Comparison of ENCODE assay signal across 19 cellular contexts in genomic region chr20:2130668-2131067, GRCh38. TPM values are rescaled to one million over a fixed set of nuclear protein-coding genes. Genes with fewer than 3 reads are reported as not detected.
DNase-seq lines count a peak whose midpoint lies in the region; ATAC-seq, FAIRE-seq and TF ChIP-seq lines count a peak whose summit lies in the region.
"Had no signal": no experiment of that assay in that cellular context is flagged by ENCODE, and none has a peak within 500 bp of the region (broad histone marks: within the 10 kb centered on the region; RNA-seq: fewer than 3 reads in every experiment).

No MANE protein-coding gene starts in this region.

- H3K27me3 ChIP-seq in HepG2 (ENCODE audit: control insufficient read depth in 1 of 2, insufficient read depth in 2 of 2, low read length in 2 of 2), result no peaks in the 10 kb centered on the region
- no peaks in the 10 kb centered on the region for H3K27me3 ChIP-seq in right lobe of liver
- H3K27me3 ChIP-seq in astrocyte (ENCODE audit: insufficient read depth, low read length), result no peaks in the 10 kb centered on the region
- H3K27me3 ChIP-seq in neural progenitor cell, result no peaks in the 10 kb centered on the region

- TF ChIP-seq EP300 in HepG2 (IDR thresholded peaks at IDR 0.05; ENCODE audit: low read depth in 2 of 2, low read length in 2 of 2) (no peak), HepG2 (CRISPR knock-in tag; IDR thresholded peaks at IDR 0.05; ENCODE audit: borderline replicate concordance) (no peak)

- POLR2A ChIA-PET in HepG2 (lab: Yijun Ruan, JAX), result no interaction called here

- ATAC-seq in HepG2 (no peak), right lobe of liver (no peak), HG03342 (IDR thresholded peaks at IDR 0.05; ENCODE audit: unreplicated experiment) (no peak)
- ATAC-seq: naive thymus-derived CD8-positive, alpha-beta T cell; Right ventricle myocardium inferior had no signal

- H3F3A ChIP-seq in neural progenitor cell (ENCODE audit: low read depth), result peaks cover 6% of the 10 kb centered on the region

- H2AFZ ChIP-seq in HepG2 (ENCODE audit: low read length) (no peak overlapping the region), astrocyte (ENCODE audit: low read depth, low read length) (no peak overlapping the region), neural progenitor cell (replicated peaks) (no peak overlapping the region)

- H3K4me3 ChIP-seq in HepG2 (replicated peaks in 1 of 3; ENCODE audit: insufficient read depth in 1 of 3, low read depth in 2 of 3, low read length in 3 of 3), result no peak overlapping the region
- H3K4me3 ChIP-seq in right lobe of liver, result no peak overlapping the region
- H3K4me3 ChIP-seq in astrocyte (ENCODE audit: insufficient read depth, low read depth, low read length), result no peak overlapping the region
- no peak overlapping the region for H3K4me3 ChIP-seq in neural progenitor cell
- H3K4me3 ChIP-seq: coronary artery had no signal

- 98% methylated on average over 9 of the region's 9 CpGs for WGBS in HepG2 (ENCODE audit: low lambda C conversion rate)
- WGBS in right lobe of liver (ENCODE audit: insufficient coverage, low coverage, low lambda C conversion rate, missing lambda C conversion rate), result 100% methylated on average over 3 of the region's 9 CpGs

- no TSS peak for BruUV-seq in HepG2 (replicated peaks; lab: Mats Ljungman, UMichigan)

- H3K4me1 Mint-ChIP-seq in astrocyte (ENCODE audit: low read depth, unreplicated experiment), result peaks cover 47% of the 10 kb centered on the region
- peaks cover 42% of the 10 kb centered on the region for H3K4me1 Mint-ChIP-seq in neural progenitor cell

- TF ChIP-seq POLR2A in HepG2 (IDR thresholded peaks at IDR 0.05; ENCODE audit: insufficient read depth in 1 of 2, low read depth in 2 of 2, low read length in 2 of 2), result no peak
- TF ChIP-seq POLR2A in right lobe of liver (IDR thresholded peaks at IDR 0.05), result no peak

- in situ Hi-C loops in HepG2 (cut with HindIII; ENCODE audit: extremely low pct_ligation_motif_present, low pct_unique_long_range_greater_than_20kb), result no loop called here

- no peak overlapping the region for H3K4me2 ChIP-seq in HepG2 (ENCODE audit: low read depth, low read length)
- peak overlapping the region; percentile 60 for H3K4me2 ChIP-seq in astrocyte (ENCODE audit: low read length)
- no peak overlapping the region for H3K4me2 ChIP-seq in neural progenitor cell

- H3K9ac ChIP-seq in HepG2 (ENCODE audit: insufficient read depth, low read depth, low read length) (no peak overlapping the region), astrocyte (ENCODE audit: low read length) (peak overlapping the region; percentile 13), neural progenitor cell (no peak overlapping the region)

- H3K9me3 ChIP-seq in HepG2 (ENCODE audit: low read length), result no peaks in the 10 kb centered on the region
- H3K9me3 ChIP-seq in right lobe of liver, result no peaks in the 10 kb centered on the region
- H3K9me3 ChIP-seq in astrocyte (ENCODE audit: insufficient read depth, low read depth, low read length), result no peaks in the 10 kb centered on the region
- H3K9me3 ChIP-seq in neural progenitor cell (ENCODE audit: low read depth), result no peaks in the 10 kb centered on the region

- H3K9me3 Mint-ChIP-seq in astrocyte (ENCODE audit: unreplicated experiment) (no peaks in the 10 kb centered on the region), neural progenitor cell (no peaks in the 10 kb centered on the region)
- H3K9me3 Mint-ChIP-seq: naive thymus-derived CD8-positive, alpha-beta T cell had no signal

- TF ChIP-seq CTCF in HepG2 (CRISPR knock-in tag; IDR thresholded peaks at IDR 0.05) (no peak), right lobe of liver (IDR thresholded peaks at IDR 0.05) (no peak), astrocyte (IDR thresholded peaks at IDR 0.05; ENCODE audit: insufficient read depth, low read depth, low read length) (no peak), neural progenitor cell (IDR thresholded peaks at IDR 0.05) (no peak)

- H3K27ac Mint-ChIP-seq in astrocyte (ENCODE audit: unreplicated experiment) (no peak overlapping the region), neural progenitor cell (no peak overlapping the region)

- CTCF ChIA-PET in HepG2 (lab: Yijun Ruan, JAX; ENCODE audit: low intra/inter-chr PET ratio, low total read pairs), result no interaction called here

- H3K36me3 ChIP-seq in HepG2 (replicated peaks in 1 of 2; ENCODE audit: control insufficient read depth in 1 of 2, insufficient read depth in 2 of 2, low read length in 2 of 2), result peaks cover 30 to 66% of the 10 kb centered on the region in 2 experiments
- H3K36me3 ChIP-seq in right lobe of liver, result no peaks in the 10 kb centered on the region
- H3K36me3 ChIP-seq in astrocyte (ENCODE audit: insufficient read depth, low read length), result no peaks in the 10 kb centered on the region
- no peaks in the 10 kb centered on the region for H3K36me3 ChIP-seq in neural progenitor cell

- intact Hi-C loops in HepG2 (cut with micrococcal nuclease; ENCODE audit: unreplicated experiment), result no loop called here
- intact Hi-C loops in right lobe of liver (cut with DNase I), result no loop called here

- no peak for DNase-seq in HepG2 (ENCODE audit: low spot score)
- DNase-seq in right lobe of liver, result no peak
- DNase-seq in astrocyte (ENCODE audit: low read depth), result no peak
- peak; percentile 27 for DNase-seq in neural progenitor cell (ENCODE audit: low spot score)
- no peak for DNase-seq in H4 (ENCODE audit: low spot score)
- DNase-seq in amygdala (lab: John Stamatoyannopoulos, UW), result no peak
- no peak for DNase-seq in NCI-H82 treated with DMSO at 0.1 percent for 48 hours (lab: John Stamatoyannopoulos, UW; ENCODE audit: unreplicated experiment)
- DNase-seq: activated CD8-positive, alpha-beta memory T cell treated with anti-CD3 and anti-CD28 coated beads, Interleukin-2, amount 50 U/mL, for 48 hours; activated naive CD4-positive, alpha-beta T cell; CD4-positive, alpha-beta memory T cell; DMS79 treated with DMSO at 0.1 percent for 48 hours; naive thymus-derived CD8-positive, alpha-beta T cell; NCI-H146; stimulated activated CD4-positive, alpha-beta T cell treated with anti-CD3 and anti-CD28 coated beads, Interleukin-12 subunit alpha, Interleukin-12 subunit beta, amount 100 ng/mL, for 4 hours; stimulated activated naive CD4-positive, alpha-beta T cell treated with Interleukin-2 at 50 U/mL for 16 hours had no signal

- no peak overlapping the region for H3K27ac ChIP-seq in HepG2 (ENCODE audit: extremely low read length, insufficient read depth, low read length)
- no peak overlapping the region for H3K27ac ChIP-seq in right lobe of liver
- H3K27ac ChIP-seq in astrocyte (ENCODE audit: low read depth, low read length), result peak overlapping the region; percentile 69
- H3K27ac ChIP-seq in neural progenitor cell, result no peak overlapping the region
- H3K27ac ChIP-seq: coronary artery had no signal

- H3K36me3 Mint-ChIP-seq in astrocyte (ENCODE audit: low read depth, unreplicated experiment) (peaks cover 7% of the 10 kb centered on the region), neural progenitor cell (peaks cover 9% of the 10 kb centered on the region)

- TF ChIP-seq RAD21 in HepG2 (CRISPR knock-in tag; IDR thresholded peaks at IDR 0.05), result no peak

- H3K4me1 ChIP-seq in HepG2 (ENCODE audit: insufficient read depth, low read length) (peaks cover 2% of the 10 kb centered on the region), right lobe of liver (no peaks in the 10 kb centered on the region), astrocyte (ENCODE audit: insufficient read depth, low read length) (peaks cover 37% of the 10 kb centered on the region), neural progenitor cell (peaks cover 18% of the 10 kb centered on the region)

- peaks cover 74% of the 10 kb centered on the region for H3K79me2 ChIP-seq in HepG2 (ENCODE audit: insufficient read depth, low read length)
- peaks cover 90% of the 10 kb centered on the region for H3K79me2 ChIP-seq in astrocyte (ENCODE audit: insufficient read depth, low read length)
- H3K79me2 ChIP-seq in neural progenitor cell (ENCODE audit: low read depth), result peaks cover 99% of the 10 kb centered on the region

- H3K4me3 Mint-ChIP-seq in astrocyte (ENCODE audit: unreplicated experiment) (no peak overlapping the region), neural progenitor cell (no peak overlapping the region)
- H3K4me3 Mint-ChIP-seq: CD4-positive, alpha-beta memory T cell; naive thymus-derived CD8-positive, alpha-beta T cell had no signal

- FAIRE-seq in HepG2 (lab: Jason Lieb, UNC) (peak; percentile 4), astrocyte (lab: Jason Lieb, UNC) (no peak)
- FAIRE-seq: GM18507 had no signal

- H4K20me1 ChIP-seq in HepG2 (ENCODE audit: insufficient read depth, low read length), result peaks cover 45% of the 10 kb centered on the region
- peaks cover 83% of the 10 kb centered on the region for H4K20me1 ChIP-seq in astrocyte (ENCODE audit: insufficient read depth, low read length)
- H4K20me1 ChIP-seq in neural progenitor cell (ENCODE audit: low read depth), result peaks cover 96% of the 10 kb centered on the region

- no peaks in the 10 kb centered on the region for H3K27me3 Mint-ChIP-seq in astrocyte (ENCODE audit: low read depth, unreplicated experiment)
- H3K27me3 Mint-ChIP-seq in neural progenitor cell (ENCODE audit: insufficient read depth, low read depth), result no peaks in the 10 kb centered on the region
- H3K27me3 Mint-ChIP-seq: CD4-positive, alpha-beta memory T cell; naive thymus-derived CD8-positive, alpha-beta T cell had no signal

RNA-seq across cellular contexts. Expression of gene STK35, which starts 29.0 kb away (rescaled TPM):
- total RNA-seq in HepG2 (2016; rRNA removed; fragmentation: Illumina TruSeq; extraction: Trizol) (29.8 and 34.9 TPM in 2 replicates), right lobe of liver (10 to 100 TPM in 2 of 6 experiments, 1 to 10 TPM in 4; 6.0 to 12.7 (median 7.2) TPM), astrocyte (18.1 and 18.6 TPM in 2 replicates), neural progenitor cell (ENCODE audit: low replicate concordance) (21.8 and 41.0 TPM in 2 replicates)
- total RNA-seq in HepG2 (2016; cell fraction: cytosol; rRNA removed; fragmentation: Illumina TruSeq; extraction: Trizol; ENCODE audit: low read depth), result 13.7 and 15.4 TPM in 2 replicates
- 30.2 and 30.4 TPM in 2 replicates for total RNA-seq in HepG2 (2016; cell fraction: insoluble cytoplasmic fraction; rRNA removed; fragmentation: Illumina TruSeq; extraction: Trizol)
- 27.3 and 27.9 TPM in 2 replicates for total RNA-seq in HepG2 (2016; cell fraction: membrane; rRNA removed; fragmentation: Illumina TruSeq; extraction: Trizol)
- 24.3 and 27.8 TPM in 2 replicates for total RNA-seq in HepG2 (2016; cell fraction: nucleus; rRNA removed; fragmentation: Illumina TruSeq; extraction: Trizol)
- 26.5 and 27.4 TPM in 2 replicates for polyA plus RNA-seq in HepG2 (2011; rRNA removed)
- polyA plus RNA-seq in HepG2 (2011; cell fraction: cytosol; rRNA removed), result 24.8 and 26.8 TPM in 2 replicates
- 42.3 and 48.0 TPM in 2 replicates for polyA plus RNA-seq in HepG2 (2011; cell fraction: nucleus; rRNA removed)
- 16.4 and 17.0 TPM in 2 replicates for polyA plus RNA-seq in HepG2 (2012)
- 1.8 and 1.9 TPM in 2 replicates for polyA plus RNA-seq in HepG2 (2016; cell fraction: cytosol; fragmentation: Illumina TruSeq; extraction: Trizol; ENCODE audit: low read depth)
- polyA plus RNA-seq in HepG2 (2016; cell fraction: insoluble cytoplasmic fraction; fragmentation: Illumina TruSeq; extraction: Trizol; ENCODE audit: low read depth), result 23.6 and 32.2 TPM in 2 replicates
- 11.0 and 12.3 TPM in 2 replicates for polyA plus RNA-seq in HepG2 (2016; cell fraction: membrane; fragmentation: Illumina TruSeq; extraction: Trizol; ENCODE audit: low read depth)
- 38.0 and 38.6 TPM in 2 replicates for polyA plus RNA-seq in HepG2 (2016; cell fraction: nucleus; fragmentation: Illumina TruSeq; extraction: Trizol; ENCODE audit: insufficient read depth, low read depth)
- polyA minus RNA-seq in HepG2 (2011; rRNA and poly(A)+ RNA removed; ENCODE audit: low replicate concordance), result 14.2 and 74.6 TPM in 2 replicates
- 24.6 and 25.4 TPM in 2 replicates for polyA minus RNA-seq in HepG2 (2011; cell fraction: cytosol; rRNA and poly(A)+ RNA removed)
- polyA minus RNA-seq in HepG2 (2011; cell fraction: nucleus; rRNA and poly(A)+ RNA removed), result 34.6 and 38.4 TPM in 2 replicates
- total RNA-seq in H4 (2014; rRNA removed; shearing (Covaris generic)), result 10.4 and 19.1 TPM in 2 replicates
